Comparison of ENCODE assay signal across 1 cellular context in genomic region chr6:79269877-79270276, GRCh38.
TF ChIP-seq lines count a peak whose summit lies in the region.

No MANE protein-coding gene starts in this region.

TF ChIP-seq in GM23338, 12 proteins besides CTCF, POLR2A, EP300 and RAD21 (continued from another document):
- TF ChIP-seq ETS1 (IDR thresholded peaks at IDR 0.05) = no peak
- no peak for TF ChIP-seq POLR2AphosphoS5 (IDR thresholded peaks at IDR 0.05; ENCODE audit: low read depth)
- no peak for TF ChIP-seq CREB1 (CRISPR knock-in tag; IDR thresholded peaks at IDR 0.05; ENCODE audit: low read depth)
- no peak for TF ChIP-seq JUNB (IDR thresholded peaks at IDR 0.05; ENCODE audit: unreplicated experiment)
- no peak for TF ChIP-seq EZH2 (IDR thresholded peaks at IDR 0.05; ENCODE audit: low read depth, unreplicated experiment)
- TF ChIP-seq NANOG (IDR thresholded peaks at IDR 0.05; ENCODE audit: borderline replicate concordance) = no peak
